10 cellular contexts compared by ENCODE assay signal in genomic region chr12:108907861-108908302, GRCh38. TPM values are rescaled to one million over a fixed set of nuclear protein-coding genes. Genes with fewer than 3 reads are reported as not detected.
DNase-seq lines count a peak whose midpoint lies in the region; ATAC-seq and TF ChIP-seq lines count a peak whose summit lies in the region.
"Had no signal": no experiment of that assay in that cellular context is flagged by ENCODE, and none has a peak within 500 bp of the region (broad histone marks: within the 10 kb centered on the region; RNA-seq: fewer than 3 reads in every experiment).

No MANE protein-coding gene starts in this region.

- no peak for TF ChIP-seq CTCF in upper lobe of right lung (IDR thresholded peaks at IDR 0.05)
- no peak for TF ChIP-seq CTCF in colonic mucosa (IDR thresholded peaks at IDR 0.05)

- intact Hi-C loops in Right ventricle myocardium inferior (cut with DNase I) = no loop called here
- intact Hi-C loops in cardiac septum (cut with DNase I) = no loop called here
- intact Hi-C loops in upper lobe of right lung (cut with DNase I) = no loop called here
- intact Hi-C loops in colonic mucosa (cut with DNase I) = no loop called here

- H4K20me1 ChIP-seq in Karpas-422 (ENCODE audit: insufficient read depth, low read depth, low read length) = no peaks in the 10 kb centered on the region

- H3K4me2 ChIP-seq in Karpas-422 (ENCODE audit: low read depth, low read length, poor library complexity, severe bottlenecking) = no peak overlapping the region

- no peak overlapping the region for H3K27ac ChIP-seq in upper lobe of right lung
- H3K27ac ChIP-seq in Karpas-422 (ENCODE audit: low read length) = no peak overlapping the region
- no peak overlapping the region for H3K27ac ChIP-seq in colonic mucosa

- H3K4me1 ChIP-seq in upper lobe of right lung (no peaks in the 10 kb centered on the region), Karpas-422 (ENCODE audit: low read length) (no peaks in the 10 kb centered on the region), colonic mucosa (no peaks in the 10 kb centered on the region)

- H3K79me2 ChIP-seq in Karpas-422 (ENCODE audit: low read length) = no peaks in the 10 kb centered on the region

- H3K4me3 ChIP-seq in upper lobe of right lung = no peak overlapping the region
- H3K4me3 ChIP-seq in Karpas-422 (ENCODE audit: low read length) = no peak overlapping the region
- H3K4me3 ChIP-seq in colonic mucosa = no peak overlapping the region

- DNase-seq in Right ventricle myocardium inferior (ENCODE audit: missing footprints) (no peak), cardiac septum (ENCODE audit: low spot score) (no peak), SW480 (ENCODE audit: low spot score) (peak; percentile 72), iPS-NIHi11 (ENCODE audit: low spot score) (peak; percentile 31), upper lobe of right lung (no peak), Karpas-422 (no peak), GOT3 (lab: John Stamatoyannopoulos, UW) (no peak), colonic mucosa (no peak)
- DNase-seq: NCI-H69 had no signal

- no peaks in the 10 kb centered on the region for H3K27me3 ChIP-seq in upper lobe of right lung
- H3K27me3 ChIP-seq in Karpas-422 (ENCODE audit: low read length) = no peaks in the 10 kb centered on the region
- H3K27me3 ChIP-seq in colonic mucosa = no peaks in the 10 kb centered on the region

- H3K9me2 ChIP-seq in Karpas-422 (replicated peaks; ENCODE audit: insufficient read depth, low read length) = no peaks in the 10 kb centered on the region

- ATAC-seq in Right ventricle myocardium inferior (peak; percentile 79), upper lobe of right lung (peak; percentile 47)

- H3K9me3 ChIP-seq in upper lobe of right lung = no peaks in the 10 kb centered on the region
- H3K9me3 ChIP-seq in Karpas-422 (ENCODE audit: low read length) = no peaks in the 10 kb centered on the region
- H3K9me3 ChIP-seq in colonic mucosa = no peaks in the 10 kb centered on the region

- no peak overlapping the region for H3K9ac ChIP-seq in Karpas-422 (ENCODE audit: low read length)
- no peak overlapping the region for H3K9ac ChIP-seq in colonic mucosa (ENCODE audit: low read depth in 2 of 2, low read length in 2 of 2)

- H3K36me3 ChIP-seq in upper lobe of right lung = no peaks in the 10 kb centered on the region
- H3K36me3 ChIP-seq in Karpas-422 (ENCODE audit: insufficient read depth, low read length) = no peaks in the 10 kb centered on the region
- H3K36me3 ChIP-seq in colonic mucosa = no peaks in the 10 kb centered on the region

- no peak overlapping the region for H2AFZ ChIP-seq in Karpas-422 (ENCODE audit: low read length)

RNA-seq across cellular contexts. Expression of gene DAO, which starts 28.0 kb away (rescaled TPM):
- not detected for total RNA-seq in Right ventricle myocardium inferior
- not detected for total RNA-seq in cardiac septum
- total RNA-seq in upper lobe of right lung = 0.26 TPM
- total RNA-seq in Karpas-422 (2014; rRNA removed; shearing (Covaris generic); ENCODE audit: low replicate concordance) = not detected in 2 replicates
- total RNA-seq in colonic mucosa = 1 to 10 TPM; 2.2 to 2.4 TPM
- total RNA-seq: mucosa of gallbladder had no signal

RNA-seq across cellular contexts. Expression of gene SSH1, which starts 50.5 kb away (rescaled TPM):
- total RNA-seq in Right ventricle myocardium inferior (30.1 TPM), cardiac septum (50.6 TPM), upper lobe of right lung (46.0 TPM), colonic mucosa (10 to 100 TPM; 22.5 to 29.1 TPM)
- 7.9 and 9.5 TPM in 2 replicates for total RNA-seq in Karpas-422 (2014; rRNA removed; shearing (Covaris generic); ENCODE audit: low replicate concordance)

Comparison
In these comparisons a context has a peak if more than half of its experiments do, and no peak if none do; other contexts are left out.
1. DNase-seq: peak in SW480 (single experiment) and iPS-NIHi11 (single experiment); none in Right ventricle myocardium inferior (single experiment), cardiac septum (single experiment), upper lobe of right lung (single experiment), Karpas-422 (single experiment), GOT3 (single experiment) and colonic mucosa (single experiment).